ENCODE assay signal across 16 cellular contexts in genomic region chr3:113005622-113006021, GRCh38. TPM values are rescaled to one million over a fixed set of nuclear protein-coding genes. Genes with fewer than 3 reads are reported as not detected.
A peak's percentile ranks its signal among the peaks of the same experiment; 100 is the strongest.
DNase-seq lines count a peak whose midpoint lies in the region; ATAC-seq and TF ChIP-seq lines count a peak whose summit lies in the region.
"Had no signal": no experiment of that assay in that cellular context is flagged by ENCODE, and none has a peak within 500 bp of the region (broad histone marks: within the 10 kb centered on the region; RNA-seq: fewer than 3 reads in every experiment).

No MANE protein-coding gene starts in this region.

- no peaks in the 10 kb centered on the region for H3K4me1 ChIP-seq in DND-41 (ENCODE audit: insufficient read depth, low read length)

- POLR2A ChIA-PET in CD4-positive, alpha-beta T cell (lab: Charles Lee), result interaction anchor here (1.0 to 9.1 kb wide), 4 partner anchors 12 to 31 kb away, joined by 3 to 114 read pairs (median 16); partner anchors contain the start of genes CD200R1 and GTPBP8
- POLR2A ChIA-PET in WTC11 (lab: Charles Lee), result no interaction called here

- no peaks in the 10 kb centered on the region for H3K27me3 Mint-ChIP-seq in CD4-positive, alpha-beta T cell
- no peaks in the 10 kb centered on the region for H3K27me3 Mint-ChIP-seq in WTC11 (ENCODE audit: low read depth)
- H3K27me3 Mint-ChIP-seq in mesothelial cell of epicardium (ENCODE audit: low read depth), result no peaks in the 10 kb centered on the region
- H3K27me3 Mint-ChIP-seq: B cell had no signal

- CTCF ChIA-PET in CD4-positive, alpha-beta T cell (lab: Charles Lee), result interaction anchor here (0.6 to 2.1 kb wide), 7 partner anchors 11 to 363 kb away, joined by 3 to 16 read pairs (median 4); a partner anchor contains a TSS
- CTCF ChIA-PET in WTC11 (lab: Charles Lee), result no interaction called here

- H3K36me3 ChIP-seq in DND-41 (ENCODE audit: insufficient read depth, low read length), result peaks cover 97% of the 10 kb centered on the region

- peak overlapping the region; percentile 86 for H3K27ac ChIP-seq in CD4-positive, alpha-beta T cell (ENCODE audit: low read depth, low read length)
- H3K27ac ChIP-seq in DND-41 (ENCODE audit: low read length), result no peak overlapping the region
- H3K27ac ChIP-seq: thoracic aorta had no signal

- peaks cover 91% of the 10 kb centered on the region for H3K4me1 Mint-ChIP-seq in CD4-positive, alpha-beta T cell (ENCODE audit: low read depth)
- peaks cover 11% of the 10 kb centered on the region for H3K4me1 Mint-ChIP-seq in WTC11
- H3K4me1 Mint-ChIP-seq in mesothelial cell of epicardium, result peaks cover 16% of the 10 kb centered on the region

- H4K20me1 ChIP-seq in DND-41 (ENCODE audit: insufficient read depth, low read length), result peaks cover 6% of the 10 kb centered on the region; the same call in 1 of the 2 replicates

- H3K9me3 ChIP-seq in CD4-positive, alpha-beta T cell (ENCODE audit: control insufficient read depth, low read length), result no peaks in the 10 kb centered on the region
- no peaks in the 10 kb centered on the region for H3K9me3 ChIP-seq in DND-41 (ENCODE audit: insufficient read depth, low read length, severe bottlenecking)
- H3K9me3 ChIP-seq: thoracic aorta had no signal

- intact Hi-C loops in CD4-positive, alpha-beta T cell (cut with DNase I, micrococcal nuclease), result loop anchor here in 1 of 2 experiments (1.0 kb wide), 3 partner anchors 13 to 32 kb away; partner anchors contain the start of gene GTPBP8

- ATAC-seq in CD4-positive, alpha-beta T cell (ENCODE audit: poor library complexity), result peak; percentile 83
- peak; percentile 85 for ATAC-seq in DND-41 (ENCODE audit: insufficient read depth, low read depth)
- ATAC-seq in WTC11, result no peak
- no peak for ATAC-seq in HG03175 (IDR thresholded peaks at IDR 0.05; ENCODE audit: unreplicated experiment)
- no peak for ATAC-seq in GM18517 (IDR thresholded peaks at IDR 0.05; ENCODE audit: unreplicated experiment)
- ATAC-seq: right cardiac atrium had no signal

- H3K27ac Mint-ChIP-seq in CD4-positive, alpha-beta T cell, result peak overlapping the region; percentile 90
- 0 out of 2 replicates have a peak overlapping the region, but pooled peaks have one; percentile 38 for H3K27ac Mint-ChIP-seq in WTC11
- peak overlapping the region; percentile 15 for H3K27ac Mint-ChIP-seq in mesothelial cell of epicardium

- H2AFZ ChIP-seq in DND-41 (ENCODE audit: low read depth, low read length), result no peak overlapping the region

- peaks cover 87% of the 10 kb centered on the region for H3K36me3 Mint-ChIP-seq in CD4-positive, alpha-beta T cell (ENCODE audit: low read depth)
- H3K36me3 Mint-ChIP-seq in WTC11, result peaks cover 74% of the 10 kb centered on the region
- H3K36me3 Mint-ChIP-seq in mesothelial cell of epicardium, result peaks cover 35% of the 10 kb centered on the region

- no peak for TF ChIP-seq CTCF in CD4-positive, alpha-beta T cell (IDR thresholded peaks at IDR 0.05)
- TF ChIP-seq CTCF in DND-41 (IDR thresholded peaks at IDR 0.05; ENCODE audit: borderline replicate concordance, extremely low read depth, low read length, poor library complexity, severe bottlenecking), result no peak
- TF ChIP-seq CTCF in WTC11 (IDR thresholded peaks at IDR 0.05), result no peak
- no peak for TF ChIP-seq CTCF in mesothelial cell of epicardium (IDR thresholded peaks at IDR 0.05; ENCODE audit: unreplicated experiment)

- in situ Hi-C loops in G401 (cut with HindIII; ENCODE audit: low sequenced_read_pairs), result no loop called here

- H3K9ac ChIP-seq in DND-41 (ENCODE audit: low read depth, low read length), result no peak overlapping the region

- peak overlapping the region; percentile 71 for H3K4me3 Mint-ChIP-seq in CD4-positive, alpha-beta T cell
- no peak overlapping the region for H3K4me3 Mint-ChIP-seq in WTC11
- no peak overlapping the region for H3K4me3 Mint-ChIP-seq in mesothelial cell of epicardium
- H3K4me3 Mint-ChIP-seq: B cell had no signal

- peaks cover 26% of the 10 kb centered on the region for H3K79me2 ChIP-seq in DND-41 (ENCODE audit: insufficient read depth, low read length)

- no peak overlapping the region for H3K4me2 ChIP-seq in DND-41 (ENCODE audit: insufficient read depth, low read length)

- H3K9me3 Mint-ChIP-seq in CD4-positive, alpha-beta T cell, result no peaks in the 10 kb centered on the region
- H3K9me3 Mint-ChIP-seq in WTC11 (no peaks in the 10 kb centered on the region), mesothelial cell of epicardium (no peaks in the 10 kb centered on the region)

- no peaks in the 10 kb centered on the region for H3K27me3 ChIP-seq in CD4-positive, alpha-beta T cell (ENCODE audit: control insufficient read depth, insufficient read depth, low read length)
- no peaks in the 10 kb centered on the region for H3K27me3 ChIP-seq in DND-41 (ENCODE audit: insufficient read depth, low read length, poor library complexity)

- H3K4me3 ChIP-seq in DND-41 (ENCODE audit: low read depth in 1 of 2, low read length in 2 of 2), result no peak overlapping the region
- H3K4me3 ChIP-seq: thoracic aorta had no signal

- DNase-seq in CD4-positive, alpha-beta T cell, result peak in 1 of 10 experiments; percentile 12
- DNase-seq in DND-41 (no peak), WTC11 (ENCODE audit: low spot score) (no peak), mesothelial cell of epicardium (ENCODE audit: low spot score in 2 of 2, unreplicated experiment in 2 of 2) (no peak), G401 (ENCODE audit: low spot score) (no peak)
- DNase-seq: amniotic stem cell, cerebellar nuclear complex, H7, hypothalamus, NCI-H2029 treated with DMSO at 0.1 percent for 48 hours, NCI-H69, right cardiac atrium had no signal

TF ChIP-seq in WTC11, 78 proteins besides CTCF, POLR2A, EP300 and RAD21:
- TF ChIP-seq NFATC4 (CRISPR knock-in tag; IDR thresholded peaks at IDR 0.05) (no peak), MXD4 (CRISPR knock-in tag; IDR thresholded peaks at IDR 0.05; ENCODE audit: borderline replicate concordance) (no peak), ELF4 (CRISPR knock-in tag; IDR thresholded peaks at IDR 0.05; ENCODE audit: low read depth) (no peak), ATF3 (CRISPR knock-in tag; conservative IDR thresholded peaks at IDR 0.05) (no peak)
- TF ChIP-seq, protein P1, sequence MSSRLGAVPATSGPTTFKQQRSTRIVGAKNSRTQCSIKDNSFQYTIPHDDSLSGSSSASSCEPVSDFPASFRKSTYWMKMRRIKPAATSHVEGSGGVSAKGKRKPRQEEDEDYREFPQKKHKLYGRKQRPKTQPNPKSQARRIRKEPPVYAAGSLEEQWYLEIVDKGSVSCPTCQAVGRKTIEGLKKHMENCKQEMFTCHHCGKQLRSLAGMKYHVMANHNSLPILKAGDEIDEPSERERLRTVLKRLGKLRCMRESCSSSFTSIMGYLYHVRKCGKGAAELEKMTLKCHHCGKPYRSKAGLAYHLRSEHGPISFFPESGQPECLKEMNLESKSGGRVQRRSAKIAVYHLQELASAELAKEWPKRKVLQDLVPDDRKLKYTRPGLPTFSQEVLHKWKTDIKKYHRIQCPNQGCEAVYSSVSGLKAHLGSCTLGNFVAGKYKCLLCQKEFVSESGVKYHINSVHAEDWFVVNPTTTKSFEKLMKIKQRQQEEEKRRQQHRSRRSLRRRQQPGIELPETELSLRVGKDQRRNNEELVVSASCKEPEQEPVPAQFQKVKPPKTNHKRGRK (CRISPR knock-in tag; IDR thresholded peaks at IDR 0.05; ENCODE audit: borderline replicate concordance), result no peak
- TF ChIP-seq, protein P2, sequence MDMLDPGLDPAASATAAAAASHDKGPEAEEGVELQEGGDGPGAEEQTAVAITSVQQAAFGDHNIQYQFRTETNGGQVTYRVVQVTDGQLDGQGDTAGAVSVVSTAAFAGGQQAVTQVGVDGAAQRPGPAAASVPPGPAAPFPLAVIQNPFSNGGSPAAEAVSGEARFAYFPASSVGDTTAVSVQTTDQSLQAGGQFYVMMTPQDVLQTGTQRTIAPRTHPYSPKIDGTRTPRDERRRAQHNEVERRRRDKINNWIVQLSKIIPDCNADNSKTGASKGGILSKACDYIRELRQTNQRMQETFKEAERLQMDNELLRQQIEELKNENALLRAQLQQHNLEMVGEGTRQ (CRISPR knock-in tag; IDR thresholded peaks at IDR 0.05), result no peak

RNA-seq across cellular contexts. Expression of gene GTPBP8, which starts 14.8 kb away (rescaled TPM):
- total RNA-seq in CD4-positive, alpha-beta T cell, result 10 to 100 TPM; 27.0 to 30.3 TPM
- total RNA-seq in WTC11 (2021), result 18.6 to 19.5 TPM (median 18.6 TPM) in 3 replicates
- 24.8 to 29.6 TPM (median 29.1 TPM) in 3 replicates for total RNA-seq in mesothelial cell of epicardium
- total RNA-seq in G401 (2014; rRNA removed; shearing (Covaris generic)), result 20.4 and 26.9 TPM in 2 replicates

RNA-seq across cellular contexts. Expression of gene CD200R1, which starts 30.7 kb away (rescaled TPM):
- total RNA-seq in CD4-positive, alpha-beta T cell, result 1 to 10 TPM; 4.0 to 4.7 TPM
- total RNA-seq in WTC11 (2021), result not detected in 3 replicates
- total RNA-seq in mesothelial cell of epicardium, result 0.86 to 1.8 TPM (median 1.3 TPM) in 3 replicates
- not detected in 2 replicates for total RNA-seq in G401 (2014; rRNA removed; shearing (Covaris generic))

Comparison
In these comparisons a context has a peak if more than half of its experiments do, and no peak if none do; other contexts are left out.
1. ATAC-seq: peak in CD4-positive, alpha-beta T cell (single experiment) and DND-41 (single experiment); none in WTC11 (single experiment), HG03175 (single experiment) and GM18517 (single experiment).
2. H3K27ac Mint-ChIP-seq: peak in every context shown above with its lines; median percentile 90 in CD4-positive, alpha-beta T cell; 38 in WTC11; 15 in mesothelial cell of epicardium.